8 cellular contexts compared by ENCODE assay signal in the genomic region with DNA sequence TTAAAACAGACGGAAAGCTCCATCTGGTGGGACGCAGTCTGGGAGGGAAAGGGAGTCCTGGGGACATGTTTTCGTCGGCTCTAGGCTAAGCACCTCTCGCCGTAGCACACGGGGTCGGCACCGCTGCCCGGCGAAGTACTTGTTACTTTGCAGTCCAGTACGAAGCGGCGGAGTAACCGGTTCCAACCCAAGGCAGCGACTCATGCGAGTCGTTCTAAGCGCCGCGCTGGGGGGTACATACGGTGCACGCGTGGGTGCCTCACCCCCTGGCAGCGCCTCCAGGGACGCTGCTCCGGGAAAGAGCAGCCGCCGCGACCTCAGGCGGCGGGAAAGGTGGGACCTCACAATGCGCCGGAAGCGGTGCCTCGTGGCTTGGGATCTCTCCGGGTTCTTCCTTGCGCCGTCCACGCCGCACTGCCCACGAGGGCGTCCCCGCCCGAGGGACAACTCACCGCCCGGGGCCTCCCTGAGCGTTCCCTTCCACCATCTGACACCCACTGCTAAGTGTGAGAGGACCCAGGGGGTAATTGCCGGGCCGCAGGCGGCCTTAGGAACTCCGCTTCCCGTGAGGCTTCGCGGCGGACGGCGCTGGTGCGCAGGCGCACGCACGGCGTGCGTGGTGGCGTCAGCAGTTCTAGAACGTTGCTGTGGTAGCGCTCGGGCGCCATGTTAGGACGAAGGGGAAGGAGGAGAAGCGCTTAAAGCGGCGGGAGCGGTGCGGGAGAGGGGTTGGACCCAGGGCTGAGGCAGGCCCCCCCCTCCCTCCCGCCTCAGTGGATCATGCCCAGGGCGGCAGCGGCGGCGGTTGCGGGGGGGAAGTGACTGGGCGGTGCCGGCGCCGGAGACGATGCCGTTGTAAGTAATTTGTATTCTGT. TPM values are rescaled to one million over a fixed set of nuclear protein-coding genes. Genes with fewer than 3 reads are reported as not detected.
DNase-seq lines count a peak whose midpoint lies in the region; ATAC-seq and TF ChIP-seq lines count a peak whose summit lies in the region.

TSS of gene PAPOLA (plus strand) at position 637 of the 875 bp plus-strand sequence. CDS start at position 848, 211 bp downstream.

- H3K9me3 Mint-ChIP-seq in activated B cell treated with CpG ODN at 0.5 μM for 24 hours = no peaks in the 10 kb centered on the region

- no peaks in the 10 kb centered on the region for H3K27me3 Mint-ChIP-seq in activated B cell treated with CpG ODN at 0.5 μM for 24 hours

- DNase-seq in AG08395 (ENCODE audit: low spot score) = peak; percentile 96
- peak; percentile 89 for DNase-seq in NCI-H226
- DNase-seq in activated B cell treated with CpG ODN at 0.5 μM for 24 hours = peak; percentile 96
- peak; percentile 70 to 96 (median 91) for DNase-seq in caudate nucleus (lab: John Stamatoyannopoulos, UW)
- peak; percentile 97 for DNase-seq in inferior parietal cortex (ENCODE audit: extremely low spot score)
- DNase-seq in stimulated activated CD4-positive, alpha-beta T cell treated with anti-CD3 and anti-CD28 coated beads, Interleukin-12 subunit alpha, Interleukin-12 subunit beta, amount 100 ng/mL, for 24 hours (ENCODE audit: low read depth in 2 of 2) = peak; percentile 88 to 93

- peak within 1 kb of the TSS; percentile 99 for H3K4me3 Mint-ChIP-seq in activated B cell treated with CpG ODN at 0.5 μM for 24 hours

- ATAC-seq in GM18909 (IDR thresholded peaks at IDR 0.05; ENCODE audit: poor library complexity, unreplicated experiment) (peak; percentile 88), HG03175 (IDR thresholded peaks at IDR 0.05; ENCODE audit: unreplicated experiment) (peak; percentile 87), activated B cell treated with CpG ODN at 0.5 μM for 24 hours (ENCODE audit: low read depth) (peak; percentile 85)

- peaks cover 46% of the 10 kb centered on the region for H3K36me3 Mint-ChIP-seq in activated B cell treated with CpG ODN at 0.5 μM for 24 hours (ENCODE audit: low read depth)

- intact Hi-C loops in activated B cell treated with CpG ODN at 0.5 μM for 24 hours (cut with micrococcal nuclease) = loop anchor here (1.0 to 5.0 kb wide), 11 partner anchors 9 to 1345 kb away; partner anchors contain the start of genes ATG2B, DICER1, GSKIP and VRK1

- peaks cover 64% of the 10 kb centered on the region for H3K4me1 Mint-ChIP-seq in activated B cell treated with CpG ODN at 0.5 μM for 24 hours

- peak within 1 kb of the TSS; percentile 97 for H3K27ac Mint-ChIP-seq in activated B cell treated with CpG ODN at 0.5 μM for 24 hours

- no peak for TF ChIP-seq CTCF in activated B cell treated with CpG ODN at 0.5 μM for 24 hours (IDR thresholded peaks at IDR 0.05)

- POLR2A ChIA-PET in activated B cell treated with CpG ODN at 0.5 μM for 24 hours (lab: Charles Lee) = interaction anchor here (1.0 to 2.8 kb wide), 2 partner anchors 10 to 16 kb away, joined by 6 to 15 read pairs; no protein-coding TSS in a partner anchor

- CTCF ChIA-PET in activated B cell treated with CpG ODN at 0.5 μM for 24 hours (lab: Charles Lee) = interaction anchor here (0.9 to 1.3 kb wide), 2 partner anchors 11 to 14 kb away, joined by 3 to 5 read pairs; no protein-coding TSS in a partner anchor

- peak within 1 kb of the TSS; percentile 98 for H3K27ac ChIP-seq in caudate nucleus (ENCODE audit: low read depth, low read length)

RNA-seq across cellular contexts. Expression of gene PAPOLA, which starts in this region (rescaled TPM):
- total RNA-seq in activated B cell treated with CpG ODN at 0.5 μM for 24 hours = 205 and 255 TPM in 2 replicates

Comparison
In these comparisons a context has a peak if more than half of its experiments do, and no peak if none do; other contexts are left out.
1. Peak in every context shown above with its lines: DNase-seq, ATAC-seq and H3K27ac ChIP-seq.